ENCODE assay signal across 21 cellular contexts in the genomic region with DNA sequence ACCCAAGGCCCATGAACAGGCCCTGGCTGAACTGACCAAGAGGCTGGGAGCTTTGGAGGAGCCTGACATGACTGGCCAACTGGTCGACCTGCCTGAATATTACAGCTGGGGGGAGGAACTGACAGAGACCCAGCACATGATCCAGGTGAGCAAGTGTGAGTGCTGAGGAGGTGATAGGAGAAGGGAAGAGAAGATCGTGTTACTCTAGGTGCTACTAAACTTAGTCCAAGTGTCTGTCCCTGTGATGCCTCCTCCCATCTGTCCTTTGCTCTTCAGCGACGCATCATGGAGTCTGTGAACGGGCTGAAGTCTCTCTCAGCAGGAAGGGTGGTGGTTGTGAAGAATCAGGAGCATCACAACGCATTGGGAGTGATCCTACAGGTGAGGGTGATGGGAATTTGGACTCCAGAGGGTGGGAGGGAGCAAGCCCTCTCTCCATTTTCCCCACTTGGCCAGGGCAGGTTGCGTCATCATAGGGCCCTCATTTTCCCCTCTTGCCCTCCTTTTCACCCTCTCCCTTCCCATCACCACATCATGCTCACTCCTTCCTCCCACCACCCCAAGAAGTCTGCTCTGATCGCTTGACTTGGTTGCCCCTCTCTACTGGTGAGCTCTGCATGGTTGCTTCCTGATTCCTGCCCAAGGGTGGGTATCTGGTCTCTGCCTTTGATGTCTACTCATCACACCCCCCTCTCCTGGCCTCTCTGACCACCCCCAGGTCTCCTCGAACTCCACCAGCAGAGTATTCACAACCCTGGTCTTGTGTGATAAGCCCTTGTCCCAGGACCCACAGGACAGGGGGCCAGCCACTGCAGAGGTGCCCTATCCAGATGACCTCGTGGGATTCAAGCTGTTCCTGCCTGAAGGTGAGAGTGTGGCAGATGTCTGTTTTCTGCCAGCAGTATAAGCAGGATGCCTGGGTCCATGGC. TPM values are rescaled to one million over a fixed set of nuclear protein-coding genes. Genes with fewer than 3 reads are reported as not detected.
DNase-seq lines count a peak whose midpoint lies in the region; ATAC-seq and TF ChIP-seq lines count a peak whose summit lies in the region.
"Had no signal": no experiment of that assay in that cellular context is flagged by ENCODE, and none has a peak within 500 bp of the region (broad histone marks: within the 10 kb centered on the region; RNA-seq: fewer than 3 reads in every experiment).

No MANE protein-coding gene starts in this region.

- peaks cover 45% of the 10 kb centered on the region for H3K4me1 Mint-ChIP-seq in stimulated activated naive CD8-positive, alpha-beta T cell treated with anti-CD3 and anti-CD28 coated beads, Interleukin-15, amount 100 ng/mL, for 72 hours
- peaks cover 11% of the 10 kb centered on the region for H3K4me1 Mint-ChIP-seq in activated T-helper 17 cell treated with anti-CD3 and anti-CD28 coated beads, Interleukin-2, amount 50 U/mL, for 72 hours
- H3K4me1 Mint-ChIP-seq in naive thymus-derived CD8-positive, alpha-beta T cell: peaks cover 25 to 32% (median 27%) of the 10 kb centered on the region in 4 donors

- peaks cover 48% of the 10 kb centered on the region for H3K36me3 ChIP-seq in PC-3 (ENCODE audit: low read depth, low read length)

- POLR2A ChIA-PET in naive thymus-derived CD8-positive, alpha-beta T cell (lab: Charles Lee): interaction anchor here (5.6 kb wide), 1 partner anchor 7 kb away, joined by 119 read pairs; a partner anchor contains a TSS
- POLR2A ChIA-PET in HEK293T (lab: Yijun Ruan, JAX) (no interaction called here), PC-3 (lab: Charles Lee; ENCODE audit: unreplicated experiment) (no interaction called here)

- no peaks in the 10 kb centered on the region for H4K20me1 ChIP-seq in PC-3 (ENCODE audit: low read length)

- H3K4me3 ChIP-seq in PC-3 (ENCODE audit: low read length): no peak overlapping the region
- H3K4me3 ChIP-seq: lung, smooth muscle cell had no signal

- no peaks in the 10 kb centered on the region for H3K9me3 Mint-ChIP-seq in stimulated activated naive CD8-positive, alpha-beta T cell treated with anti-CD3 and anti-CD28 coated beads, Interleukin-15, amount 100 ng/mL, for 72 hours
- H3K9me3 Mint-ChIP-seq in activated T-helper 17 cell treated with anti-CD3 and anti-CD28 coated beads, Interleukin-2, amount 50 U/mL, for 72 hours: no peaks in the 10 kb centered on the region
- no peaks in the 10 kb centered on the region for H3K9me3 Mint-ChIP-seq in naive thymus-derived CD8-positive, alpha-beta T cell

- peak overlapping the region; percentile 75 to 76 for H3K27ac Mint-ChIP-seq in stimulated activated naive CD8-positive, alpha-beta T cell treated with anti-CD3 and anti-CD28 coated beads, Interleukin-15, amount 100 ng/mL, for 72 hours
- H3K27ac Mint-ChIP-seq in activated T-helper 17 cell treated with anti-CD3 and anti-CD28 coated beads, Interleukin-2, amount 50 U/mL, for 72 hours: peak overlapping the region; percentile 28
- peak overlapping the region in 6 of 10 donors; percentile 3 to 70 (median 40) for H3K27ac Mint-ChIP-seq in naive thymus-derived CD8-positive, alpha-beta T cell

- DNase-seq in stimulated activated naive CD8-positive, alpha-beta T cell treated with anti-CD3 and anti-CD28 coated beads, Interleukin-15, amount 100 ng/mL, for 72 hours: no peak
- DNase-seq in stimulated activated naive CD8-positive, alpha-beta T cell treated with anti-CD3 and anti-CD28 coated beads, Interleukin-15, Interleukin-2, amounts not matched to agents 100 U/mL and 50 U/mL, for 24 hours: no peak
- DNase-seq in naive thymus-derived CD8-positive, alpha-beta T cell: no peak
- no peak for DNase-seq in HEK293T (ENCODE audit: extremely low spot score)
- no peak for DNase-seq in GDM1 (lab: John Stamatoyannopoulos, UW)
- no peak for DNase-seq in PC-3
- DNase-seq: activated CD4-positive, alpha-beta T cell treated with anti-CD3 and anti-CD28 coated beads, Interleukin-2, amount 50 U/mL, for 4 hours; activated CD4-positive, CD25-positive, alpha-beta regulatory T cell; activated naive CD4-positive, alpha-beta T cell treated with anti-CD3 and anti-CD28 coated beads, Interleukin-2, amount 50 U/mL, for 16 hours; C1 segment of cervical spinal cord; cerebellar nuclear complex; EL; HCEC 1CT; kidney glomerular epithelial cell; NCI-H2081; retina; stimulated activated CD4-positive, alpha-beta T cell treated with anti-CD3 and anti-CD28 coated beads, Interleukin-4, amount 100 ng/mL, for 1 hour; stimulated activated naive CD4-positive, alpha-beta T cell treated with Interleukin-2 at 50 U/mL for 16 hours had no signal

- peaks cover 89% of the 10 kb centered on the region for H3K36me3 Mint-ChIP-seq in activated T-helper 17 cell treated with anti-CD3 and anti-CD28 coated beads, Interleukin-2, amount 50 U/mL, for 72 hours (ENCODE audit: low read depth)
- peaks cover 0 to 73% (median 12%) of the 10 kb centered on the region in 3 donors for H3K36me3 Mint-ChIP-seq in naive thymus-derived CD8-positive, alpha-beta T cell

- H3K9me3 ChIP-seq in PC-3 (ENCODE audit: low read length): no peaks in the 10 kb centered on the region

- no peak for ATAC-seq in stimulated activated naive CD8-positive, alpha-beta T cell treated with anti-CD3 and anti-CD28 coated beads, Interleukin-15, amount 100 ng/mL, for 72 hours
- ATAC-seq in stimulated activated naive CD8-positive, alpha-beta T cell treated with anti-CD3 and anti-CD28 coated beads, Interleukin-15, Interleukin-2, amounts not matched to agents 100 U/mL and 50 U/mL, for 24 hours: no peak
- no peak for ATAC-seq in activated T-helper 17 cell treated with anti-CD3 and anti-CD28 coated beads, Interleukin-2, amount 50 U/mL, for 72 hours (replicated peaks)
- ATAC-seq in naive thymus-derived CD8-positive, alpha-beta T cell: no peak
- ATAC-seq in PC-3: no peak

- H3K9ac ChIP-seq in PC-3 (ENCODE audit: low read length): no peak overlapping the region

- H3K27me3 Mint-ChIP-seq in stimulated activated naive CD8-positive, alpha-beta T cell treated with anti-CD3 and anti-CD28 coated beads, Interleukin-15, amount 100 ng/mL, for 72 hours: no peaks in the 10 kb centered on the region
- H3K27me3 Mint-ChIP-seq in activated T-helper 17 cell treated with anti-CD3 and anti-CD28 coated beads, Interleukin-2, amount 50 U/mL, for 72 hours: no peaks in the 10 kb centered on the region
- peaks cover 0 to 4% (median 0%) of the 10 kb centered on the region in 5 donors for H3K27me3 Mint-ChIP-seq in naive thymus-derived CD8-positive, alpha-beta T cell

- H3F3A ChIP-seq in PC-3 (ENCODE audit: low read length, unreplicated experiment): no peaks in the 10 kb centered on the region

- intact Hi-C loops in PC-3 (cut with micrococcal nuclease): no loop called here

- no peak overlapping the region for H3K4me3 Mint-ChIP-seq in stimulated activated naive CD8-positive, alpha-beta T cell treated with anti-CD3 and anti-CD28 coated beads, Interleukin-15, amount 100 ng/mL, for 72 hours
- no peak overlapping the region for H3K4me3 Mint-ChIP-seq in activated T-helper 17 cell treated with anti-CD3 and anti-CD28 coated beads, Interleukin-2, amount 50 U/mL, for 72 hours
- peak overlapping the region in 1 of 10 donors; percentile 14 for H3K4me3 Mint-ChIP-seq in naive thymus-derived CD8-positive, alpha-beta T cell

- no peaks in the 10 kb centered on the region for H3K27me3 ChIP-seq in PC-3 (ENCODE audit: low read length)

- no peak overlapping the region for H3K4me2 ChIP-seq in PC-3 (ENCODE audit: low read length)
- H3K4me2 ChIP-seq: smooth muscle cell had no signal

- H2AFZ ChIP-seq in PC-3 (ENCODE audit: low read length): no peak overlapping the region

- no peaks in the 10 kb centered on the region for H3K9me2 ChIP-seq in PC-3 (replicated peaks; ENCODE audit: low read length)

- H3K27ac ChIP-seq in PC-3 (ENCODE audit: low read length): no peak overlapping the region

- CTCF ChIA-PET in HEK293T (lab: Yijun Ruan, JAX): interaction anchor here (0.6 kb wide), 1 partner anchor 15 kb away, joined by 4 read pairs; no protein-coding TSS in a partner anchor
- CTCF ChIA-PET in PC-3 (lab: Charles Lee): no interaction called here

- TF ChIP-seq CTCF in PC-3 (conservative IDR thresholded peaks at IDR 0.05; ENCODE audit: low read depth, low read length): no peak

- no TSS peak for BruUV-seq in PC-3 (replicated peaks; lab: Mats Ljungman, UMichigan)

- 0 out of 2 replicates have a peak, but pooled peaks cover 13% of the 10 kb centered on the region for H3K4me1 ChIP-seq in PC-3 (ENCODE audit: insufficient read depth, low read length)

- H3K79me2 ChIP-seq in PC-3 (ENCODE audit: low read length): peaks cover 22% of the 10 kb centered on the region

TF ChIP-seq in HEK293T, 16 proteins besides CTCF, POLR2A, EP300 and RAD21 (continues in another document):
- no peak for TF ChIP-seq CTBP1 (IDR thresholded peaks at IDR 0.05; ENCODE audit: borderline replicate concordance)
- no peak for TF ChIP-seq ZNF384 (IDR thresholded peaks at IDR 0.05)
- no peak for TF ChIP-seq HDGF (IDR thresholded peaks at IDR 0.05; ENCODE audit: borderline replicate concordance)
- TF ChIP-seq SUZ12 (IDR thresholded peaks at IDR 0.05): no peak
- TF ChIP-seq FOXK2 (IDR thresholded peaks at IDR 0.05): no peak

RNA-seq across cellular contexts. Expression of a gene that starts 4.7 kb away (rescaled TPM):
- 10 to 100 TPM; 14.9 to 16.9 TPM for total RNA-seq in activated T-helper 17 cell treated with anti-CD3 and anti-CD28 coated beads, Interleukin-2, amount 50 U/mL, for 72 hours
- 10 to 100 TPM; 36.4 to 41.0 TPM for total RNA-seq in naive thymus-derived CD8-positive, alpha-beta T cell
- 10 to 100 TPM; 12.5 to 16.4 (median 14.5) TPM for polyA plus RNA-seq in naive thymus-derived CD8-positive, alpha-beta T cell
- 27.1 and 32.4 TPM in 2 replicates for total RNA-seq in PC-3 (2014; rRNA removed)

RNA-seq across cellular contexts. Expression of a gene that starts 8.3 kb away (rescaled TPM):
- 10 to 100 TPM; 86.5 to 92.9 TPM for total RNA-seq in activated T-helper 17 cell treated with anti-CD3 and anti-CD28 coated beads, Interleukin-2, amount 50 U/mL, for 72 hours
- 100 to 1,000 TPM; 130 to 141 TPM for total RNA-seq in naive thymus-derived CD8-positive, alpha-beta T cell
- polyA plus RNA-seq in naive thymus-derived CD8-positive, alpha-beta T cell: 10 to 100 TPM; 18.1 to 19.9 (median 19.4) TPM
- 81.9 and 95.0 TPM in 2 replicates for total RNA-seq in PC-3 (2014; rRNA removed)

RNA-seq across cellular contexts. Expression of a gene that starts 8.5 kb away (rescaled TPM):
- total RNA-seq in activated T-helper 17 cell treated with anti-CD3 and anti-CD28 coated beads, Interleukin-2, amount 50 U/mL, for 72 hours: 10 to 100 TPM; 50.3 to 63.6 TPM
- 10 to 100 TPM; 41.7 to 45.1 TPM for total RNA-seq in naive thymus-derived CD8-positive, alpha-beta T cell
- 10 to 100 TPM; 55.9 to 68.6 (median 66.4) TPM for polyA plus RNA-seq in naive thymus-derived CD8-positive, alpha-beta T cell
- 132 and 142 TPM in 2 replicates for total RNA-seq in PC-3 (2014; rRNA removed)

RNA-seq across cellular contexts. Expression of a gene that starts 14.6 kb away (rescaled TPM):
- 1 to 10 TPM; 6.5 to 6.9 TPM for total RNA-seq in activated T-helper 17 cell treated with anti-CD3 and anti-CD28 coated beads, Interleukin-2, amount 50 U/mL, for 72 hours
- 1 to 10 TPM; 5.9 to 6.0 TPM for total RNA-seq in naive thymus-derived CD8-positive, alpha-beta T cell
- polyA plus RNA-seq in naive thymus-derived CD8-positive, alpha-beta T cell: under 1 TPM in 1 of 3 donors, not detected in 2; 0.81 TPM
- total RNA-seq in PC-3 (2014; rRNA removed): 2.2 and 3.6 TPM in 2 replicates

RNA-seq across cellular contexts. Expression of a gene that starts 21.4 kb away (rescaled TPM):
- 1 to 10 TPM in 1 of 2 donors, not detected in 1; 1.5 TPM for total RNA-seq in activated T-helper 17 cell treated with anti-CD3 and anti-CD28 coated beads, Interleukin-2, amount 50 U/mL, for 72 hours
- total RNA-seq in naive thymus-derived CD8-positive, alpha-beta T cell: 1 to 10 TPM; 1.0 to 1.4 TPM
- under 1 TPM in 2 of 3 donors, not detected in 1; 0.22 to 0.61 TPM for polyA plus RNA-seq in naive thymus-derived CD8-positive, alpha-beta T cell
- total RNA-seq in PC-3 (2014; rRNA removed): 0.86 TPM in 1 of 2 replicates, not detected in the other
- total RNA-seq: smooth muscle cell had no signal
